Comparison of ENCODE assay signal across 14 cellular contexts in genomic region chr1:98839840-98840239, GRCh38.
"Had no signal": no experiment of that assay in that cellular context is flagged by ENCODE, and none has a peak within 500 bp of the region (broad histone marks: within the 10 kb centered on the region; RNA-seq: fewer than 3 reads in every experiment).

No MANE protein-coding gene starts in this region.

- H3K27ac ChIP-seq: pancreas, tibial artery had no signal

- H3K4me3 ChIP-seq: pancreas, tibial artery had no signal

- H3K4me1 ChIP-seq: pancreas, tibial artery had no signal

- H3K27me3 ChIP-seq: pancreas, tibial artery had no signal

- H3K9me3 ChIP-seq: pancreas, tibial artery had no signal

- DNase-seq: activated CD4-positive, alpha-beta T cell treated with anti-CD3 and anti-CD28 coated beads, Interleukin-2, amount 50 U/mL, for 4 hours; activated CD4-positive, CD25-positive, alpha-beta regulatory T cell treated with anti-CD3 and anti-CD28 coated beads, Interleukin-2, amount 50 U/mL, for 72 hours; activated naive CD4-positive, alpha-beta T cell treated with anti-CD3 and anti-CD28 coated beads, Interleukin-2, amount 50 U/mL, for 16 hours; activated T-cell treated with anti-CD3 and anti-CD28 coated beads, Interleukin-2, amount 50 U/mL, for 1 hour; amniotic stem cell; hippocampal formation; kidney glomerular epithelial cell; pancreas; small intestine; T-helper 9 cell; tibial artery had no signal

- H3K27ac Mint-ChIP-seq: brain; dendritic cell treated with granulocyte-macrophage colony-stimulating factor and Interleukin-4, amounts not matched to agents 40 ng/mL and 50 ng/mL, for 4 days; stimulated activated memory B cell treated with anti-CD40 and anti-IgM and Interleukin-4, amounts not matched to agents 10 μg/mL and 1 μg/mL and 100 μg/mL, for 72 hours had no signal

- H3K4me3 Mint-ChIP-seq: brain; dendritic cell treated with granulocyte-macrophage colony-stimulating factor and Interleukin-4, amounts not matched to agents 40 ng/mL and 50 ng/mL, for 4 days; stimulated activated memory B cell treated with anti-CD40 and anti-IgM and Interleukin-4, amounts not matched to agents 10 μg/mL and 1 μg/mL and 100 μg/mL, for 72 hours had no signal

- H3K9me3 Mint-ChIP-seq: dendritic cell treated with granulocyte-macrophage colony-stimulating factor and Interleukin-4, amounts not matched to agents 40 ng/mL and 50 ng/mL, for 4 days; stimulated activated memory B cell treated with anti-CD40 and anti-IgM and Interleukin-4, amounts not matched to agents 10 μg/mL and 1 μg/mL and 100 μg/mL, for 72 hours had no signal

- H3K36me3 Mint-ChIP-seq: brain; stimulated activated memory B cell treated with anti-CD40 and anti-IgM and Interleukin-4, amounts not matched to agents 10 μg/mL and 1 μg/mL and 100 μg/mL, for 72 hours had no signal

- ATAC-seq: pancreas; stimulated activated memory B cell treated with anti-CD40 and anti-IgM and Interleukin-4, amounts not matched to agents 10 μg/mL and 1 μg/mL and 100 μg/mL, for 72 hours had no signal

- H3K36me3 ChIP-seq: pancreas, tibial artery had no signal

- H3K27me3 Mint-ChIP-seq: dendritic cell treated with granulocyte-macrophage colony-stimulating factor and Interleukin-4, amounts not matched to agents 40 ng/mL and 50 ng/mL, for 4 days; stimulated activated memory B cell treated with anti-CD40 and anti-IgM and Interleukin-4, amounts not matched to agents 10 μg/mL and 1 μg/mL and 100 μg/mL, for 72 hours had no signal

- H3K4me1 Mint-ChIP-seq: brain; stimulated activated memory B cell treated with anti-CD40 and anti-IgM and Interleukin-4, amounts not matched to agents 10 μg/mL and 1 μg/mL and 100 μg/mL, for 72 hours had no signal
